Comparison of ENCODE assay signal across 25 cellular contexts in the genomic region with DNA sequence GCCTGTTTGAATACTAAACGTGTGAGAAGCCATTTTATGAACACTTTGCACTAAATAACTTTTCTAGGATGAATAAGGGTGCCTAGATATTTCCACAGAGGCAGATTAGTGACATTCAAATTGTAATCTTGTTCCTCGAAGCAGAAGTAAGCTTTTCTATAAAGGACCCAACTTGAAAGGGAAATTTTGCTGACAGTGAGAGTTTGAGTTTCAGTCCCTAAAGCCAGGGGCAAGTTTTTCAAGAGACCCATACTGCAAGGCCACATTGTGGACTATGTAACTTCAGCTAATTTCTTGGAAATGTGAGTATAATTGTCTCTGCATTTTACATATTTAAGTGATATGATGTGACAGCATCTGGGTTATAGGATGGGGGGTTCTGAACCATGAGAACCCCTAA.
"Had no signal": no experiment of that assay in that cellular context is flagged by ENCODE, and none has a peak within 500 bp of the region (broad histone marks: within the 10 kb centered on the region; RNA-seq: fewer than 3 reads in every experiment).

No MANE protein-coding gene starts in this region.

- FAIRE-seq: colon, RCC 7860, TTC549 had no signal

- ATAC-seq: activated T-cell treated with anti-CD3 and anti-CD28 coated beads, Interleukin-2, amount 50 U/mL, for 4 hours; T-helper 17 cell had no signal

- DNase-seq: activated B cell treated with CpG ODN at 0.5 μM for 24 hours; activated CD4-positive, alpha-beta memory T cell treated with anti-CD3 and anti-CD28 coated beads for 36 hours; activated CD4-positive, alpha-beta T cell treated with anti-CD3 and anti-CD28 coated beads for 1 hour; activated CD4-positive, alpha-beta T cell treated with anti-CD3 and anti-CD28 coated beads, Interleukin-2, amount 10 ng/mL, durations not matched to agents 24 days and 14 days; activated CD8-positive, alpha-beta memory T cell treated with anti-CD3 and anti-CD28 coated beads for 24 hours; activated effector memory CD4-positive, alpha-beta T cell treated with anti-CD3 and anti-CD28 coated beads, Interleukin-2, amount 50 U/mL, for 16 hours; activated naive CD4-positive, alpha-beta T cell treated with Interleukin-2 at 50 U/mL for 16 hours; activated T-cell treated with anti-CD3 and anti-CD28 coated beads, Interleukin-2, amount 50 U/mL, for 4 hours; amygdala; cerebellar nuclear complex; MV-4-11; NCI-H1092 treated with DMSO at 0.1 percent for 48 hours; NCI-H1417 treated with DMSO at 0.1 percent for 48 hours; NCI-H1694; NCI-H2029 treated with DMSO at 0.1 percent for 48 hours; NCI-H345; NCI-H510A; NCI-H526 treated with DMSO at 0.1 percent for 48 hours; NK-92 treated with Interleukin-12 subunit alpha and Interleukin-12 subunit beta, amount 100 ng/mL, for 24 hours; SHP77 treated with DMSO at 0.1 percent for 48 hours; T-helper 17 cell; T-helper 9 cell had no signal
